In genomic region chr10:104766341-104766740, GRCh38 we compare ENCODE assay signal across 15 cellular contexts.
DNase-seq lines count a peak whose midpoint lies in the region; ATAC-seq and TF ChIP-seq lines count a peak whose summit lies in the region.
"Had no signal": no experiment of that assay in that cellular context is flagged by ENCODE, and none has a peak within 500 bp of the region (broad histone marks: within the 10 kb centered on the region; RNA-seq: fewer than 3 reads in every experiment).

No MANE protein-coding gene starts in this region.

- no peaks in the 10 kb centered on the region for H3K36me3 ChIP-seq in SJCRH30

- CTCF ChIA-PET in activated CD4-positive, alpha-beta T cell treated with anti-CD3 and anti-CD28 coated beads for 36 hours (lab: Charles Lee), result no interaction called here

- H3K9me3 ChIP-seq in SJCRH30 (replicated peaks), result no peaks in the 10 kb centered on the region

- H3K4me3 Mint-ChIP-seq in activated CD4-positive, alpha-beta T cell treated with anti-CD3 and anti-CD28 coated beads for 36 hours, result no peak overlapping the region
- no peak overlapping the region for H3K4me3 Mint-ChIP-seq in mesothelial cell of epicardium

- peak; percentile 72 for ATAC-seq in activated CD4-positive, alpha-beta T cell treated with anti-CD3 and anti-CD28 coated beads for 36 hours
- no peak for ATAC-seq in HG02870 (IDR thresholded peaks at IDR 0.05; ENCODE audit: unreplicated experiment)
- ATAC-seq: left lobe of liver had no signal

- H3K27ac Mint-ChIP-seq in activated CD4-positive, alpha-beta T cell treated with anti-CD3 and anti-CD28 coated beads for 36 hours, result no peak overlapping the region
- H3K27ac Mint-ChIP-seq in mesothelial cell of epicardium, result no peak overlapping the region

- no peak overlapping the region for H3K27ac ChIP-seq in SJCRH30
- H3K27ac ChIP-seq: skin epidermis had no signal

- no peaks in the 10 kb centered on the region; the same call in 1 of the 2 replicates for H3K27me3 ChIP-seq in SJCRH30

- no peaks in the 10 kb centered on the region for H3K9me3 Mint-ChIP-seq in activated CD4-positive, alpha-beta T cell treated with anti-CD3 and anti-CD28 coated beads for 36 hours (ENCODE audit: low read depth)
- H3K9me3 Mint-ChIP-seq in mesothelial cell of epicardium, result no peaks in the 10 kb centered on the region

- H3K4me1 Mint-ChIP-seq in activated CD4-positive, alpha-beta T cell treated with anti-CD3 and anti-CD28 coated beads for 36 hours, result no peaks in the 10 kb centered on the region
- peaks cover 8% of the 10 kb centered on the region for H3K4me1 Mint-ChIP-seq in mesothelial cell of epicardium

- TF ChIP-seq CTCF in fibroblast of mammary gland (conservative IDR thresholded peaks at IDR 0.05; ENCODE audit: control insufficient read depth, insufficient read depth, low read depth, low read length) (no peak), mesothelial cell of epicardium (IDR thresholded peaks at IDR 0.05; ENCODE audit: unreplicated experiment) (no peak)

- H3K36me3 Mint-ChIP-seq in activated CD4-positive, alpha-beta T cell treated with anti-CD3 and anti-CD28 coated beads for 36 hours (ENCODE audit: low read depth), result no peaks in the 10 kb centered on the region
- no peaks in the 10 kb centered on the region for H3K36me3 Mint-ChIP-seq in mesothelial cell of epicardium

- POLR2A ChIA-PET in activated CD4-positive, alpha-beta T cell treated with anti-CD3 and anti-CD28 coated beads for 36 hours (lab: Charles Lee), result no interaction called here

- H3K4me1 ChIP-seq in SJCRH30, result no peaks in the 10 kb centered on the region

- DNase-seq in activated CD4-positive, alpha-beta T cell treated with anti-CD3 and anti-CD28 coated beads for 36 hours, result peak; percentile 4
- no peak for DNase-seq in activated CD4-positive, alpha-beta T cell treated with anti-CD3 and anti-CD28 coated beads for 1 hour
- DNase-seq in RKO (ENCODE audit: low spot score) (peak; percentile 33), fibroblast of mammary gland (ENCODE audit: low read depth) (peak; percentile 55), superior temporal gyrus (ENCODE audit: extremely low spot score) (peak; percentile 70), SJCRH30 (no peak), mesothelial cell of epicardium (ENCODE audit: low spot score in 2 of 2, unreplicated experiment in 2 of 2) (no peak)
- DNase-seq: activated CD8-positive, alpha-beta memory T cell treated with anti-CD3 and anti-CD28 coated beads, Interleukin-2, amount 50 U/mL, for 48 hours; aorta; COR-L47; effector CD4-positive, alpha-beta T cell; NCI-H226 had no signal

- H3K4me3 ChIP-seq in fibroblast of mammary gland (ENCODE audit: control insufficient read depth, low read depth, low read length) (no peak overlapping the region), SJCRH30 (no peak overlapping the region)
- H3K4me3 ChIP-seq: skin epidermis had no signal

- peaks cover 9% of the 10 kb centered on the region for H3K27me3 Mint-ChIP-seq in activated CD4-positive, alpha-beta T cell treated with anti-CD3 and anti-CD28 coated beads for 36 hours
- peaks cover 69% of the 10 kb centered on the region for H3K27me3 Mint-ChIP-seq in mesothelial cell of epicardium (ENCODE audit: low read depth)

- intact Hi-C loops in activated CD4-positive, alpha-beta T cell treated with anti-CD3 and anti-CD28 coated beads for 36 hours (cut with DNase I, micrococcal nuclease), result no loop called here

Comparison
In these comparisons a context has a peak if more than half of its experiments do, and no peak if none do; other contexts are left out.
1. DNase-seq: peak in activated CD4-positive, alpha-beta T cell treated with anti-CD3 and anti-CD28 coated beads for 36 hours (single experiment), RKO (single experiment), fibroblast of mammary gland (single experiment) and superior temporal gyrus (single experiment); none in activated CD4-positive, alpha-beta T cell treated with anti-CD3 and anti-CD28 coated beads for 1 hour (single experiment), SJCRH30 (0 of 2) and mesothelial cell of epicardium (0 of 2).